Comparison of ENCODE assay signal across 1 cellular context in the genomic region with DNA sequence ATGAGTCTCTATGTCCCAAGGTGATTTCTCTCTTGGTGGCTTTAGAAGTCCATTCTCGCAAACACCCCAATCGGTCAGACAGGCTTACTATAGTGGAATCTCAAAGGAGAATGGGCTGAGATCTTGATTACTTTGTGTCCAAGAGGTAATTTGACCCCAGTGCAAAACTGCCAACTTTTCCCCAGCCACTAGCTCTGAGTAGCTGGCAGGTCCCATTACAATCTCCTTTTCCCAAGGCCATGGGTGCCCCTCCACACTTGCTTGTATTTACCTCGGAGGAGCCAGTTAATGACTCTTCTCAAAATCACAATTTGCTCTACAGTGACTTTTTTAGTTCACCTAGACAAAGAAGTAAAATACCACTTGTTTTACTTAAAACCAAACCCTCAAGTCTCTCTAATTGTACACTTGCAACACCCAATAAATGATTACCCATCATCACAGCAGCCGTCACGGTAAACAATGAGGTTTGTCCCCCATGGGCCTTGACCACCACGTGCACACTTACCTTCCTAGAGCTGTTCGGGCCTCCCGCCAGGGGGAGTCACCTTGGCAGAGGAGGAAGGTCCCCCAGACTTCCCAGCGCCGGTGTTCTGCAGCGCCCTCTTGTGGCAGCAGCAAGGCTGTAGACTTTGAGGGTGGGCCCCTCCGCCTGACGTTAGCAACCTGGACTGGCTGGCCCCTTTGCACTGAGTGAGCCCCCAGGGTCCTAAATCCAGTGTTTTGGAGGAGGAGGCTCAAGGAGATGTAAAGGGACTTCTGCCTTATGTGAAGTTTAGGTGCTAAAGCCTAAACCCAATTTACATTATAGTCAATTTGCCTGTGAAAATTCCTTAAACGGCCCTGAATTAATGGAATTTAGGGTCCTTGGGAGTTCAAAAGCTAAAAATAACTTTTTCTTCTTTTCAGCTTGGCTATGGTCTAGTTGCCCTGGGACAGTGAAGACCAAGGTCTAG.
TF ChIP-seq lines count a peak whose summit lies in the region.

No MANE protein-coding gene starts in this region.

TF ChIP-seq in K562, 482 proteins besides CTCF, POLR2A, EP300 and RAD21 (continued from another document and continues in another):
- TF ChIP-seq, protein P1, sequence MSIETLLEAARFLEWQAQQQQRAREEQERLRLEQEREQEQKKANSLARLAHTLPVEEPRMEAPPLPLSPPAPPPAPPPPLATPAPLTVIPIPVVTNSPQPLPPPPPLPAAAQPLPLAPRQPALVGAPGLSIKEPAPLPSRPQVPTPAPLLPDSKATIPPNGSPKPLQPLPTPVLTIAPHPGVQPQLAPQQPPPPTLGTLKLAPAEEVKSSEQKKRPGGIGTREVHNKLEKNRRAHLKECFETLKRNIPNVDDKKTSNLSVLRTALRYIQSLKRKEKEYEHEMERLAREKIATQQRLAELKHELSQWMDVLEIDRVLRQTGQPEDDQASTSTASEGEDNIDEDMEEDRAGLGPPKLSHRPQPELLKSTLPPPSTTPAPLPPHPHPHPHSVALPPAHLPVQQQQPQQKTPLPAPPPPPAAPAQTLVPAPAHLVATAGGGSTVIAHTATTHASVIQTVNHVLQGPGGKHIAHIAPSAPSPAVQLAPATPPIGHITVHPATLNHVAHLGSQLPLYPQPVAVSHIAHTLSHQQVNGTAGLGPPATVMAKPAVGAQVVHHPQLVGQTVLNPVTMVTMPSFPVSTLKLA (conservative IDR thresholded peaks at IDR 0.05) = peak; percentile 59 to 72; a peak in 2 of 4 replicates
- TF ChIP-seq MYNN (IDR thresholded peaks at IDR 0.05) (0 out of 2 replicates have a peak, but pooled peaks have one; percentile 17), MYNN (CRISPR knock-in tag; IDR thresholded peaks at IDR 0.05) (no peak), ZFP1 (CRISPR knock-in tag; IDR thresholded peaks at IDR 0.05) (no peak), MBD2 (IDR thresholded peaks at IDR 0.05; ENCODE audit: borderline replicate concordance, low read depth) (no peak), RCOR1 (IDR thresholded peaks at IDR 0.05; ENCODE audit: borderline replicate concordance in 1 of 2, low read depth in 2 of 2, low read length in 2 of 2) (peak in 1 of 2 experiments; percentile 58; a peak in 1 of 4 replicates), HDAC1 (IDR thresholded peaks at IDR 0.05) (peak in 1 of 2 experiments; percentile 28; a peak in 1 of 4 replicates), STAG1 (CRISPR knock-in tag; IDR thresholded peaks at IDR 0.05; ENCODE audit: borderline replicate concordance) (peak; percentile 85; the same call in 1 of the 2 replicates), ZNF217 (CRISPR knock-in tag; IDR thresholded peaks at IDR 0.05) (no peak), ZFP36 (IDR thresholded peaks at IDR 0.05; ENCODE audit: low read depth, low read length, partially characterized antibody) (peak; percentile 18), SNRNP70 (optimal IDR thresholded peaks at IDR 0.05; ENCODE audit: low read depth, low read length) (no peak), L3MBTL2 (IDR thresholded peaks at IDR 0.05) (peak; percentile 94), ZNF3 (CRISPR knock-in tag; IDR thresholded peaks at IDR 0.05) (no peak), ZNF583 (CRISPR knock-in tag; IDR thresholded peaks at IDR 0.05) (no peak), ZNF766 (CRISPR knock-in tag; conservative IDR thresholded peaks at IDR 0.05) (no peak), MIER1 (IDR thresholded peaks at IDR 0.05; ENCODE audit: low read depth) (0 out of 2 replicates have a peak, but pooled peaks have one; percentile 17), FOXP1 (CRISPR knock-in tag; IDR thresholded peaks at IDR 0.05) (peak; percentile 84; the same call in 1 of the 2 replicates), NFYB (IDR thresholded peaks at IDR 0.05; ENCODE audit: extremely low read depth, insufficient read length) (no peak), SETDB1 (IDR thresholded peaks at IDR 0.05; ENCODE audit: low read length) (no peak), ZNF143 (CRISPR knock-in tag; IDR thresholded peaks at IDR 0.05) (peak; percentile 58), YY1 (IDR thresholded peaks at IDR 0.05; ENCODE audit: borderline replicate concordance in 1 of 3, control insufficient read depth in 1 of 3, extremely low read depth in 1 of 3, insufficient read depth in 3 of 3, insufficient read length in 1 of 3, insufficient replicate concordance in 2 of 3, low read depth in 1 of 3, low read length in 2 of 3) (peak in 1 of 3 experiments; percentile 39), MAFF (IDR thresholded peaks at IDR 0.05; ENCODE audit: low read length) (no peak), MAZ (CRISPR knock-in tag; conservative IDR thresholded peaks at IDR 0.05 in 1 of 2, IDR thresholded peaks at IDR 0.05 in 1 of 2) (peak; percentile 47 to 85), ZNF668 (CRISPR knock-in tag; IDR thresholded peaks at IDR 0.05) (no peak), ZEB2 (IDR thresholded peaks at IDR 0.05) (peak; percentile 63; the same call in 1 of the 2 replicates)
- TF ChIP-seq, protein P2, sequence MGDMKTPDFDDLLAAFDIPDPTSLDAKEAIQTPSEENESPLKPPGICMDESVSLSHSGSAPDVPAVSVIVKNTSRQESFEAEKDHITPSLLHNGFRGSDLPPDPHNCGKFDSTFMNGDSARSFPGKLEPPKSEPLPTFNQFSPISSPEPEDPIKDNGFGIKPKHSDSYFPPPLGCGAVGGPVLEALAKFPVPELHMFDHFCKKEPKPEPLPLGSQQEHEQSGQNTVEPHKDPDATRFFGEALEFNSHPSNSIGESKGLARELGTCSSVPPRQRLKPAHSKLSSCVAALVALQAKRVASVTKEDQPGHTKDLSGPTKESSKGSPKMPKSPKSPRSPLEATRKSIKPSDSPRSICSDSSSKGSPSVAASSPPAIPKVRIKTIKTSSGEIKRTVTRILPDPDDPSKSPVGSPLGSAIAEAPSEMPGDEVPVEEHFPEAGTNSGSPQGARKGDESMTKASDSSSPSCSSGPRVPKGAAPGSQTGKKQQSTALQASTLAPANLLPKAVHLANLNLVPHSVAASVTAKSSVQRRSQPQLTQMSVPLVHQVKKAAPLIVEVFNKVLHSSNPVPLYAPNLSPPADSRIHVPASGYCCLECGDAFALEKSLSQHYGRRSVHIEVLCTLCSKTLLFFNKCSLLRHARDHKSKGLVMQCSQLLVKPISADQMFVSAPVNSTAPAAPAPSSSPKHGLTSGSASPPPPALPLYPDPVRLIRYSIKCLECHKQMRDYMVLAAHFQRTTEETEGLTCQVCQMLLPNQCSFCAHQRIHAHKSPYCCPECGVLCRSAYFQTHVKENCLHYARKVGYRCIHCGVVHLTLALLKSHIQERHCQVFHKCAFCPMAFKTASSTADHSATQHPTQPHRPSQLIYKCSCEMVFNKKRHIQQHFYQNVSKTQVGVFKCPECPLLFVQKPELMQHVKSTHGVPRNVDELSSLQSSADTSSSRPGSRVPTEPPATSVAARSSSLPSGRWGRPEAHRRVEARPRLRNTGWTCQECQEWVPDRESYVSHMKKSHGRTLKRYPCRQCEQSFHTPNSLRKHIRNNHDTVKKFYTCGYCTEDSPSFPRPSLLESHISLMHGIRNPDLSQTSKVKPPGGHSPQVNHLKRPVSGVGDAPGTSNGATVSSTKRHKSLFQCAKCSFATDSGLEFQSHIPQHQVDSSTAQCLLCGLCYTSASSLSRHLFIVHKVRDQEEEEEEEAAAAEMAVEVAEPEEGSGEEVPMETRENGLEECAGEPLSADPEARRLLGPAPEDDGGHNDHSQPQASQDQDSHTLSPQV (IDR thresholded peaks at IDR 0.05) = peak; percentile 83
- TF ChIP-seq, protein P3, sequence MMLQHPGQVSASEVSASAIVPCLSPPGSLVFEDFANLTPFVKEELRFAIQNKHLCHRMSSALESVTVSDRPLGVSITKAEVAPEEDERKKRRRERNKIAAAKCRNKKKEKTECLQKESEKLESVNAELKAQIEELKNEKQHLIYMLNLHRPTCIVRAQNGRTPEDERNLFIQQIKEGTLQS (IDR thresholded peaks at IDR 0.05) = no peak
- TF ChIP-seq, protein P3 (CRISPR knock-in tag; conservative IDR thresholded peaks at IDR 0.05) = peak; percentile 66; the same call in 1 of the 2 replicates
- TF ChIP-seq, protein P4, sequence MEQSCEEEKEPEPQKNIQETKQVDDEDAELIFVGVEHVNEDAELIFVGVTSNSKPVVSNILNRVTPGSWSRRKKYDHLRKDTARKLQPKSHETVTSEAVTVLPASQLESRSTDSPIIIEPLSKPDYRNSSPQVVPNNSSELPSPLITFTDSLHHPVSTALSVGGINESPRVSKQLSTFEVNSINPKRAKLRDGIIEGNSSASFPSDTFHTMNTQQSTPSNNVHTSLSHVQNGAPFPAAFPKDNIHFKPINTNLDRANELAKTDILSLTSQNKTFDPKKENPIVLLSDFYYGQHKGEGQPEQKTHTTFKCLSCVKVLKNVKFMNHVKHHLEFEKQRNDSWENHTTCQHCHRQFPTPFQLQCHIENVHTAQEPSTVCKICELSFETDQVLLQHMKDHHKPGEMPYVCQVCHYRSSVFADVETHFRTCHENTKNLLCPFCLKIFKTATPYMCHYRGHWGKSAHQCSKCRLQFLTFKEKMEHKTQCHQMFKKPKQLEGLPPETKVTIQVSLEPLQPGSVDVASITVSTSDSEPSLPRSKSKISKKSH (CRISPR knock-in tag; IDR thresholded peaks at IDR 0.05) = no peak
- TF ChIP-seq, protein P5, sequence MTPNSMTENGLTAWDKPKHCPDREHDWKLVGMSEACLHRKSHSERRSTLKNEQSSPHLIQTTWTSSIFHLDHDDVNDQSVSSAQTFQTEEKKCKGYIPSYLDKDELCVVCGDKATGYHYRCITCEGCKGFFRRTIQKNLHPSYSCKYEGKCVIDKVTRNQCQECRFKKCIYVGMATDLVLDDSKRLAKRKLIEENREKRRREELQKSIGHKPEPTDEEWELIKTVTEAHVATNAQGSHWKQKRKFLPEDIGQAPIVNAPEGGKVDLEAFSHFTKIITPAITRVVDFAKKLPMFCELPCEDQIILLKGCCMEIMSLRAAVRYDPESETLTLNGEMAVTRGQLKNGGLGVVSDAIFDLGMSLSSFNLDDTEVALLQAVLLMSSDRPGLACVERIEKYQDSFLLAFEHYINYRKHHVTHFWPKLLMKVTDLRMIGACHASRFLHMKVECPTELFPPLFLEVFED (CRISPR knock-in tag; conservative IDR thresholded peaks at IDR 0.05) = no peak
- TF ChIP-seq, protein P6, sequence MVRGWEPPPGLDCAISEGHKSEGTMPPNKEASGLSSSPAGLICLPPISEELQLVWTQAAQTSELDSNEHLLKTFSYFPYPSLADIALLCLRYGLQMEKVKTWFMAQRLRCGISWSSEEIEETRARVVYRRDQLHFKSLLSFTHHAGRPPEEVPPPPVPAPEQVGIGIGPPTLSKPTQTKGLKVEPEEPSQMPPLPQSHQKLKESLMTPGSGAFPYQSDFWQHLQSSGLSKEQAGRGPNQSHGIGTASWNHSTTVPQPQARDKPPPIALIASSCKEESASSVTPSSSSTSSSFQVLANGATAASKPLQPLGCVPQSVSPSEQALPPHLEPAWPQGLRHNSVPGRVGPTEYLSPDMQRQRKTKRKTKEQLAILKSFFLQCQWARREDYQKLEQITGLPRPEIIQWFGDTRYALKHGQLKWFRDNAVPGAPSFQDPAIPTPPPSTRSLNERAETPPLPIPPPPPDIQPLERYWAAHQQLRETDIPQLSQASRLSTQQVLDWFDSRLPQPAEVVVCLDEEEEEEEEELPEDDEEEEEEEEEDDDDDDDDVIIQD (CRISPR knock-in tag; IDR thresholded peaks at IDR 0.05) = no peak
- TF ChIP-seq, protein P7, sequence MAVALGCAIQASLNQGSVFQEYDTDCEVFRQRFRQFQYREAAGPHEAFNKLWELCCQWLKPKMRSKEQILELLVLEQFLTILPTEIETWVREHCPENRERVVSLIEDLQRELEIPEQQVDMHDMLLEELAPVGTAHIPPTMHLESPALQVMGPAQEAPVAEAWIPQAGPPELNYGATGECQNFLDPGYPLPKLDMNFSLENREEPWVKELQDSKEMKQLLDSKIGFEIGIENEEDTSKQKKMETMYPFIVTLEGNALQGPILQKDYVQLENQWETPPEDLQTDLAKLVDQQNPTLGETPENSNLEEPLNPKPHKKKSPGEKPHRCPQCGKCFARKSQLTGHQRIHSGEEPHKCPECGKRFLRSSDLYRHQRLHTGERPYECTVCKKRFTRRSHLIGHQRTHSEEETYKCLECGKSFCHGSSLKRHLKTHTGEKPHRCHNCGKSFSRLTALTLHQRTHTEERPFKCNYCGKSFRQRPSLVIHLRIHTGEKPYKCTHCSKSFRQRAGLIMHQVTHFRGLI (CRISPR knock-in tag; IDR thresholded peaks at IDR 0.05) = no peak
- TF ChIP-seq, protein P8, sequence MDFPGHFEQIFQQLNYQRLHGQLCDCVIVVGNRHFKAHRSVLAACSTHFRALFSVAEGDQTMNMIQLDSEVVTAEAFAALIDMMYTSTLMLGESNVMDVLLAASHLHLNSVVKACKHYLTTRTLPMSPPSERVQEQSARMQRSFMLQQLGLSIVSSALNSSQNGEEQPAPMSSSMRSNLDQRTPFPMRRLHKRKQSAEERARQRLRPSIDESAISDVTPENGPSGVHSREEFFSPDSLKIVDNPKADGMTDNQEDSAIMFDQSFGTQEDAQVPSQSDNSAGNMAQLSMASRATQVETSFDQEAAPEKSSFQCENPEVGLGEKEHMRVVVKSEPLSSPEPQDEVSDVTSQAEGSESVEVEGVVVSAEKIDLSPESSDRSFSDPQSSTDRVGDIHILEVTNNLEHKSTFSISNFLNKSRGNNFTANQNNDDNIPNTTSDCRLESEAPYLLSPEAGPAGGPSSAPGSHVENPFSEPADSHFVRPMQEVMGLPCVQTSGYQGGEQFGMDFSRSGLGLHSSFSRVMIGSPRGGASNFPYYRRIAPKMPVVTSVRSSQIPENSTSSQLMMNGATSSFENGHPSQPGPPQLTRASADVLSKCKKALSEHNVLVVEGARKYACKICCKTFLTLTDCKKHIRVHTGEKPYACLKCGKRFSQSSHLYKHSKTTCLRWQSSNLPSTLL (IDR thresholded peaks at IDR 0.05) = no peak
- TF ChIP-seq, protein P9, sequence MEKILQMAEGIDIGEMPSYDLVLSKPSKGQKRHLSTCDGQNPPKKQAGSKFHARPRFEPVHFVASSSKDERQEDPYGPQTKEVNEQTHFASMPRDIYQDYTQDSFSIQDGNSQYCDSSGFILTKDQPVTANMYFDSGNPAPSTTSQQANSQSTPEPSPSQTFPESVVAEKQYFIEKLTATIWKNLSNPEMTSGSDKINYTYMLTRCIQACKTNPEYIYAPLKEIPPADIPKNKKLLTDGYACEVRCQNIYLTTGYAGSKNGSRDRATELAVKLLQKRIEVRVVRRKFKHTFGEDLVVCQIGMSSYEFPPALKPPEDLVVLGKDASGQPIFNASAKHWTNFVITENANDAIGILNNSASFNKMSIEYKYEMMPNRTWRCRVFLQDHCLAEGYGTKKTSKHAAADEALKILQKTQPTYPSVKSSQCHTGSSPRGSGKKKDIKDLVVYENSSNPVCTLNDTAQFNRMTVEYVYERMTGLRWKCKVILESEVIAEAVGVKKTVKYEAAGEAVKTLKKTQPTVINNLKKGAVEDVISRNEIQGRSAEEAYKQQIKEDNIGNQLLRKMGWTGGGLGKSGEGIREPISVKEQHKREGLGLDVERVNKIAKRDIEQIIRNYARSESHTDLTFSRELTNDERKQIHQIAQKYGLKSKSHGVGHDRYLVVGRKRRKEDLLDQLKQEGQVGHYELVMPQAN (IDR thresholded peaks at IDR 0.05; ENCODE audit: borderline replicate concordance) = no peak
- TF ChIP-seq, protein P10, sequence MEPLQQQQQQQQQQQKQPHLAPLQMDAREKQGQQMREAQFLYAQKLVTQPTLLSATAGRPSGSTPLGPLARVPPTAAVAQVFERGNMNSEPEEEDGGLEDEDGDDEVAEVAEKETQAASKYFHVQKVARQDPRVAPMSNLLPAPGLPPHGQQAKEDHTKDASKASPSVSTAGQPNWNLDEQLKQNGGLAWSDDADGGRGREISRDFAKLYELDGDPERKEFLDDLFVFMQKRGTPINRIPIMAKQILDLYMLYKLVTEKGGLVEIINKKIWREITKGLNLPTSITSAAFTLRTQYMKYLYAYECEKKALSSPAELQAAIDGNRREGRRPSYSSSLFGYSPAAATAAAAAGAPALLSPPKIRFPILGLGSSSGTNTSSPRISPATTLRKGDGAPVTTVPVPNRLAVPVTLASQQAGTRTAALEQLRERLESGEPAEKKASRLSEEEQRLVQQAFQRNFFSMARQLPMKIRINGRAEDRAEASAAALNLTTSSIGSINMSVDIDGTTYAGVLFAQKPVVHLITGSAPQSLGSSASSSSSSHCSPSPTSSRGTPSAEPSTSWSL (CRISPR knock-in tag; IDR thresholded peaks at IDR 0.05; ENCODE audit: borderline replicate concordance) = no peak
